22 cellular contexts compared by ENCODE assay signal in the genomic region with DNA sequence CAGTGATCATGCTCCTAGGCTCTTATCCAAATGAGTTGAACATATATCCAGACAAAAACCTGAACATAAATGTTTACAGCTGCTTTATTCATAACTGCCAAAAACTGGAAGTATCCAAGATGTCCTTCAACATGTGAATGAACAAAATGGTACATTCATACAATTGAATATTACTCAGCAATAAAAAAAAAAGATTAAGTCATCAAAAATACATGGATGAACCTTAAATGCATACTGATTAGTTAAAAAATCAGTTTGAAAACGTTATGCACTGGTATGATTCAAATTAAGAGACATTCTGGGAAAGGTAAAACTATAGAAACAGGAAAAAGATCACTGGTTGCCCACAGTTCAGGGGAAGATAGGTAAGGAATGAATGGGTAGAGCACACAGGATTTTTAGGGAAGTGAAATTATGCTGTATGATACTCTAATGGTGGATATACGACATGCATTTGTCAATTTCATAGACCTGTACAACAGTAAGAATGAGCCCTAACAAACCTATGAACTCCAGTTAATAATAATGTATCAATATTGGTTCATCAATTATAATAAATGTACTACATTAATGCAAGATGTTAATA. TPM values are rescaled to one million over a fixed set of nuclear protein-coding genes. Genes with fewer than 3 reads are reported as not detected.
DNase-seq lines count a peak whose midpoint lies in the region; ATAC-seq and TF ChIP-seq lines count a peak whose summit lies in the region.
"Had no signal": no experiment of that assay in that cellular context is flagged by ENCODE, and none has a peak within 500 bp of the region (broad histone marks: within the 10 kb centered on the region; RNA-seq: fewer than 3 reads in every experiment).

No MANE protein-coding gene starts in this region.

- no peak overlapping the region for H2BK5ac ChIP-seq in IMR-90 (ENCODE audit: low read depth, low read length, poor library complexity, severe bottlenecking)

- H3K27ac ChIP-seq in DOHH2 (ENCODE audit: low read depth, low read length), result no peak overlapping the region
- H3K27ac ChIP-seq in IMR-90 (ENCODE audit: insufficient read depth, low read length), result no peak overlapping the region
- no peak overlapping the region for H3K27ac ChIP-seq in SU-DHL-6 (ENCODE audit: low read depth, low read length)
- H3K27ac ChIP-seq in osteoblast (ENCODE audit: low read depth, low read length), result no peak overlapping the region
- H3K27ac ChIP-seq: BLaER1, dorsolateral prefrontal cortex, RWPE1, sigmoid colon had no signal

- no peak overlapping the region for H3K9ac ChIP-seq in IMR-90 (ENCODE audit: low read depth, low read length)
- H3K9ac ChIP-seq in SU-DHL-6 (ENCODE audit: low read length), result no peak overlapping the region
- H3K9ac ChIP-seq: BLaER1 had no signal

- in situ Hi-C loops in IMR-90 (cut with MboI; ENCODE audit: low sequenced_read_pairs), result no loop called here

- no peak overlapping the region for H4K91ac ChIP-seq in IMR-90 (ENCODE audit: insufficient read depth, low read depth, low read length)

- DNase-seq in IMR-90 (no peak), osteoblast (ENCODE audit: insufficient read length, low spot score, missing footprints) (no peak), Right ventricle myocardium inferior (ENCODE audit: missing footprints) (no peak), ecto neural progenitor cell (ENCODE audit: low spot score) (no peak)
- DNase-seq in activated effector memory CD4-positive, alpha-beta T cell treated with Interleukin-2 at 50 U/mL for 16 hours, result no peak
- DNase-seq: activated naive CD8-positive, alpha-beta T cell treated with anti-CD3 and anti-CD28 coated beads, Interleukin-2, amount 10 ng/mL, durations not matched to agents 7 days and 5 days; Caco-2; DMS79 treated with DMSO at 0.1 percent for 48 hours; dorsolateral prefrontal cortex; H7; islet precursor cell; mucosa of descending colon; NCI-H1436; NCI-H510A treated with DMSO at 0.1 percent for 48 hours; sigmoid colon; stimulated activated naive CD8-positive, alpha-beta T cell treated with anti-CD3 and anti-CD28 coated beads, Interleukin-15, Interleukin-2, amounts not matched to agents 100 U/mL and 50 U/mL, for 24 hours had no signal

- H3K9me3 ChIP-seq in DOHH2 (ENCODE audit: control insufficient read depth, insufficient read depth, low read length) (no peaks in the 10 kb centered on the region), IMR-90 (ENCODE audit: control insufficient read depth, insufficient read depth, low read length) (no peaks in the 10 kb centered on the region), SU-DHL-6 (ENCODE audit: insufficient read depth, low read length) (no peaks in the 10 kb centered on the region), osteoblast (ENCODE audit: low read depth, low read length) (no peaks in the 10 kb centered on the region)
- H3K9me3 ChIP-seq: BLaER1, Caco-2, mucosa of descending colon, sigmoid colon had no signal

- no peak overlapping the region for H3K23ac ChIP-seq in IMR-90 (ENCODE audit: low read depth, low read length)

- no peak overlapping the region for H3K4ac ChIP-seq in IMR-90 (ENCODE audit: low read depth, low read length)

- H3K79me2 ChIP-seq in DOHH2 (ENCODE audit: control insufficient read depth, low read length) (peaks cover 96% of the 10 kb centered on the region), SU-DHL-6 (ENCODE audit: insufficient read depth, low read length) (peaks cover 99% of the 10 kb centered on the region), osteoblast (ENCODE audit: insufficient read depth, low read length) (peaks cover 90% of the 10 kb centered on the region)

- 0 out of 2 replicates have a peak overlapping the region, but pooled peaks have one; percentile 8 for H3K4me3 ChIP-seq in DOHH2 (ENCODE audit: low read length)
- no peak overlapping the region for H3K4me3 ChIP-seq in IMR-90 (ENCODE audit: insufficient read depth, low read depth, low read length)
- no peak overlapping the region for H3K4me3 ChIP-seq in SU-DHL-6 (ENCODE audit: insufficient read depth, low read length, poor library complexity, severe bottlenecking)
- H3K4me3 ChIP-seq in osteoblast (ENCODE audit: insufficient read depth, low read length), result no peak overlapping the region
- H3K4me3 ChIP-seq: BLaER1, dorsolateral prefrontal cortex, mucosa of descending colon, sigmoid colon had no signal

- TF ChIP-seq RAD21 in IMR-90 (IDR thresholded peaks at IDR 0.05; ENCODE audit: low read length), result no peak

- POLR2A ChIA-PET in IMR-90 (lab: Charles Lee; ENCODE audit: unreplicated experiment), result no interaction called here

- no peak overlapping the region for H2AK9ac ChIP-seq in IMR-90 (replicated peaks; ENCODE audit: low read depth, low read length, poor library complexity)

- peak overlapping the region; percentile 72 for H3K4me2 ChIP-seq in DOHH2 (ENCODE audit: low read length)
- no peak overlapping the region for H3K4me2 ChIP-seq in IMR-90 (ENCODE audit: low read depth, low read length)
- peak overlapping the region; percentile 96 for H3K4me2 ChIP-seq in SU-DHL-6 (ENCODE audit: low read depth, low read length, poor library complexity, severe bottlenecking)
- no peak overlapping the region for H3K4me2 ChIP-seq in osteoblast (ENCODE audit: insufficient read depth, low read length)

- H2BK120ac ChIP-seq in IMR-90 (ENCODE audit: low read depth, low read length), result no peak overlapping the region

- no peak overlapping the region for H2AFZ ChIP-seq in IMR-90 (replicated peaks; ENCODE audit: low read length, poor library complexity)
- no peak overlapping the region for H2AFZ ChIP-seq in SU-DHL-6 (ENCODE audit: low read depth, low read length, severe bottlenecking)
- no peak overlapping the region for H2AFZ ChIP-seq in osteoblast (ENCODE audit: low read length)

- no peak overlapping the region for H3K18ac ChIP-seq in IMR-90 (ENCODE audit: low read depth, low read length)

- H3F3A ChIP-seq in DOHH2 (ENCODE audit: control insufficient read depth, insufficient read depth) (0 out of 2 replicates have a peak, but pooled peaks cover 2% of the 10 kb centered on the region), SU-DHL-6 (ENCODE audit: insufficient read depth) (peaks cover 6% of the 10 kb centered on the region)

- H3K36me3 ChIP-seq in DOHH2 (ENCODE audit: control insufficient read depth, low read length) (peaks cover 12% of the 10 kb centered on the region), IMR-90 (ENCODE audit: control insufficient read depth, insufficient read depth, low read length) (no peaks in the 10 kb centered on the region; the same call in 1 of the 2 replicates), SU-DHL-6 (ENCODE audit: low read length) (no peaks in the 10 kb centered on the region), osteoblast (ENCODE audit: insufficient read depth, low read length) (no peaks in the 10 kb centered on the region)
- H3K36me3 ChIP-seq: sigmoid colon had no signal

- no peak overlapping the region for H3K56ac ChIP-seq in IMR-90 (ENCODE audit: extremely low read depth, insufficient read depth, low read length)

- no peak for TF ChIP-seq POLR2A in IMR-90 (IDR thresholded peaks at IDR 0.05; ENCODE audit: low read depth, low read length)

- no peak overlapping the region for H2AK5ac ChIP-seq in IMR-90 (ENCODE audit: low read depth, low read length)

- no peak overlapping the region; a peak in 1 of 4 replicates for H4K8ac ChIP-seq in IMR-90 (ENCODE audit: low read depth in 2 of 2, low read length in 2 of 2)

- H3K14ac ChIP-seq in IMR-90 (replicated peaks; ENCODE audit: low read depth, low read length), result no peak overlapping the region

- peaks cover 33% of the 10 kb centered on the region for H3K4me1 ChIP-seq in DOHH2 (ENCODE audit: control insufficient read depth, low read length)
- peaks cover 1% of the 10 kb centered on the region for H3K4me1 ChIP-seq in IMR-90 (ENCODE audit: control insufficient read depth, insufficient read depth, low read length)
- H3K4me1 ChIP-seq in osteoblast (ENCODE audit: insufficient read depth, low read length), result peaks cover 18% of the 10 kb centered on the region
- H3K4me1 ChIP-seq: Caco-2 had no signal

- TF ChIP-seq CTCF in DOHH2 (IDR thresholded peaks at IDR 0.05; ENCODE audit: low read depth, low read length, poor library complexity, severe bottlenecking), result no peak
- TF ChIP-seq CTCF in IMR-90 (conservative IDR thresholded peaks at IDR 0.05; ENCODE audit: low read depth, low read length), result no peak
- no peak for TF ChIP-seq CTCF in SU-DHL-6 (IDR thresholded peaks at IDR 0.05; ENCODE audit: insufficient read depth, low read length, poor library complexity, severe bottlenecking)
- TF ChIP-seq CTCF in osteoblast (IDR thresholded peaks at IDR 0.05; ENCODE audit: extremely low read depth, low read depth, low read length), result no peak

- H2BK15ac ChIP-seq in IMR-90 (ENCODE audit: low read depth, low read length), result no peak overlapping the region

- H3K27me3 ChIP-seq in DOHH2 (ENCODE audit: control insufficient read depth, low read length) (no peaks in the 10 kb centered on the region), IMR-90 (ENCODE audit: control insufficient read depth, insufficient read depth, low read length) (no peaks in the 10 kb centered on the region), SU-DHL-6 (ENCODE audit: low read length) (no peaks in the 10 kb centered on the region), osteoblast (ENCODE audit: insufficient read depth, low read length) (no peaks in the 10 kb centered on the region)
- H3K27me3 ChIP-seq: BLaER1, dorsolateral prefrontal cortex, sigmoid colon had no signal

- H4K5ac ChIP-seq in IMR-90 (ENCODE audit: low read depth, low read length), result no peak overlapping the region

- H4K20me1 ChIP-seq in DOHH2 (ENCODE audit: control insufficient read depth, insufficient read depth, low read depth, low read length), result no peaks in the 10 kb centered on the region
- H4K20me1 ChIP-seq in IMR-90 (ENCODE audit: insufficient read depth, low read length), result no peaks in the 10 kb centered on the region
- 0 out of 2 replicates have a peak, but pooled peaks cover 7% of the 10 kb centered on the region for H4K20me1 ChIP-seq in SU-DHL-6 (ENCODE audit: low read depth, low read length)
- no peaks in the 10 kb centered on the region for H4K20me1 ChIP-seq in osteoblast (ENCODE audit: insufficient read depth, low read length)

- H3K9me2 ChIP-seq in DOHH2 (replicated peaks; ENCODE audit: control insufficient read depth, low read length) (no peaks in the 10 kb centered on the region), SU-DHL-6 (replicated peaks; ENCODE audit: insufficient read depth, low read length) (no peaks in the 10 kb centered on the region)

- WGBS in IMR-90 (ENCODE audit: extremely low coverage in 2 of 2, insufficient read length in 1 of 2), 2 experiments, result no CpG with 5 or more reads among the region's 2 CpGs

- no peak overlapping the region for H2BK20ac ChIP-seq in IMR-90 (ENCODE audit: low read depth, low read length)

- peaks cover 6 to 34% of the 10 kb centered on the region in 2 experiments for H3K79me1 ChIP-seq in IMR-90 (ENCODE audit: low read depth in 1 of 2, low read length in 2 of 2)

- ATAC-seq in GM18870 (IDR thresholded peaks at IDR 0.05; ENCODE audit: unreplicated experiment), result peak; percentile 27
- ATAC-seq in IMR-90 (ENCODE audit: low read depth), result no peak
- ATAC-seq in Right ventricle myocardium inferior, result no peak
- ATAC-seq: mucosa of descending colon; SK-N-SH treated with all-trans-retinoic acid at 6 μM for 48 hours; stimulated activated naive CD8-positive, alpha-beta T cell treated with anti-CD3 and anti-CD28 coated beads, Interleukin-15, Interleukin-2, amounts not matched to agents 100 U/mL and 50 U/mL, for 24 hours had no signal

- no peaks in the 10 kb centered on the region; the same call in 1 of the 2 replicates for H3K9me1 ChIP-seq in IMR-90 (ENCODE audit: insufficient read depth, low read length)

- CTCF ChIA-PET in IMR-90 (lab: Yijun Ruan, JAX), result no interaction called here

- intact Hi-C loops in IMR-90 (cut with micrococcal nuclease) (no loop called here), Right ventricle myocardium inferior (cut with DNase I) (loop anchor here (10.0 kb wide), 1 partner anchor 213 kb away; the partner anchor contains the start of gene CTH)

- BruUV-seq in IMR-90 (replicated peaks; lab: Mats Ljungman, UMichigan), result no TSS peak

- dilution Hi-C loops in IMR-90 (cut with HindIII; ENCODE audit: low sequenced_read_pairs, unreplicated experiment), result no loop called here

RNA-seq across cellular contexts. Expression of gene LRRC40, which starts 3.1 kb away (rescaled TPM):
- total RNA-seq in IMR-90 (2012; rRNA removed) (17.4 and 28.1 TPM in 2 replicates), osteoblast (16.5 and 18.5 TPM in 2 replicates), Right ventricle myocardium inferior (10.5 TPM)
- polyA plus RNA-seq in IMR-90 (2012; rRNA removed), result 8.5 and 11.1 TPM in 2 replicates
- polyA plus RNA-seq in IMR-90 (2012; cell fraction: cytosol; rRNA removed), result 1.5 and 3.0 TPM in 2 replicates
- 1.0 and 5.1 TPM in 2 replicates for polyA plus RNA-seq in IMR-90 (2012; cell fraction: nucleus; rRNA removed; ENCODE audit: low replicate concordance)

RNA-seq across cellular contexts. Expression of gene SRSF11, which starts 18.9 kb away (rescaled TPM):
- total RNA-seq in IMR-90 (2012; rRNA removed) (94.5 and 116 TPM in 2 replicates), osteoblast (160 and 162 TPM in 2 replicates), Right ventricle myocardium inferior (49.4 TPM)
- polyA plus RNA-seq in IMR-90 (2012; rRNA removed), result 141 and 149 TPM in 2 replicates
- 59.7 and 69.7 TPM in 2 replicates for polyA plus RNA-seq in IMR-90 (2012; cell fraction: cytosol; rRNA removed)
- polyA plus RNA-seq in IMR-90 (2012; cell fraction: nucleus; rRNA removed; ENCODE audit: low replicate concordance), result 618 and 1,051 TPM in 2 replicates

Comparison
In these comparisons a context has a peak if more than half of its experiments do, and no peak if none do; other contexts are left out.
1. H3K4me2 ChIP-seq: peak in DOHH2 (single experiment) and SU-DHL-6 (single experiment); none in IMR-90 (single experiment) and osteoblast (single experiment).